In genomic region chr12:14736441-14736840, GRCh38 we compare ENCODE assay signal across 1 cellular context. TPM values are rescaled to one million over a fixed set of nuclear protein-coding genes. Genes with fewer than 3 reads are reported as not detected.
"Had no signal": no experiment of that assay in that cellular context is flagged by ENCODE, and none has a peak within 500 bp of the region (broad histone marks: within the 10 kb centered on the region; RNA-seq: fewer than 3 reads in every experiment).

No MANE protein-coding gene starts in this region.

RNA-seq across cellular contexts. Expression of gene GUCY2C, which starts 40.0 kb away (rescaled TPM):
- total RNA-seq: G401 had no signal
